18 cellular contexts compared by ENCODE assay signal in the genomic region with DNA sequence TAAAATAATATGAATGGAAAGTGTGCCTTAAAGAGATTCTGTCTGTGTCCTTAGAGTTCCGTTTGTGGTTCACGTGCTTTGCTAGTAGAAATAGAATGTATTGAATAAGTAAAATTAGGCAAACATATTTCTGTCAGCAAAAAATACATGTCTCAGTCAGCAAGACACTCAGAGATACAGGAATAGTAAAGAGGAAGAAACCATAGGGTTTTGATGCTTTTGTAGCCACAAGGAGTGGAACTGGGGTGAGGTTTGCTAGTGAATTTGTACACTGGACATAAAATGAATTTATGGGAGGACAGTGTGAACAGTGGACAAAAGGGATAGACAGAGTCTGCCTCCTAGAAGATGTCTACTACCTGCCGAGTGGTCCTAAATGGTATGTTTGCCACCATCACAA.
A peak's percentile ranks its signal among the peaks of the same experiment; 100 is the strongest.
DNase-seq lines count a peak whose midpoint lies in the region; ATAC-seq and TF ChIP-seq lines count a peak whose summit lies in the region.
"Had no signal": no experiment of that assay in that cellular context is flagged by ENCODE, and none has a peak within 500 bp of the region (broad histone marks: within the 10 kb centered on the region; RNA-seq: fewer than 3 reads in every experiment).

No MANE protein-coding gene starts in this region.

- peaks cover 15% of the 10 kb centered on the region for H3K36me3 Mint-ChIP-seq in dendritic cell treated with granulocyte-macrophage colony-stimulating factor and Interleukin-4, amounts not matched to agents 40 ng/mL and 50 ng/mL, for 4 days (ENCODE audit: low read depth)
- H3K36me3 Mint-ChIP-seq: CD8-positive, alpha-beta T cell had no signal

- no peak for DNase-seq in heart left ventricle
- no peak for DNase-seq in left ventricle myocardium inferior
- DNase-seq in left lung: no peak
- no peak for DNase-seq in sciatic nerve (ENCODE audit: low spot score)
- no peak for DNase-seq in UCSD-AML1 (lab: John Stamatoyannopoulos, UW; ENCODE audit: unreplicated experiment)
- no peak for DNase-seq in posterior cingulate gyrus
- DNase-seq: Calu3; CD8-positive, alpha-beta T cell; DMS 273 treated with DMSO at 0.1 percent for 48 hours; DMS53; DND-41; EL; H9 had no signal

- H3K9me3 ChIP-seq in heart left ventricle: peaks cover 0 to 3% (median 0%) of the 10 kb centered on the region in 12 donors
- peaks cover 2% of the 10 kb centered on the region for H3K9me3 ChIP-seq in left ventricle myocardium inferior (replicated peaks)
- H3K9me3 ChIP-seq in left lung: peaks cover 0 to 4% of the 10 kb centered on the region in 2 donors

- WGBS in heart left ventricle, 4 donors: 90 to 98% (median 91%) methylated on average over 3 of the region's 3 CpGs

- no peaks in the 10 kb centered on the region for H3K36me3 ChIP-seq in heart left ventricle
- no peaks in the 10 kb centered on the region for H3K36me3 ChIP-seq in left ventricle myocardium inferior
- no peaks in the 10 kb centered on the region for H3K36me3 ChIP-seq in left lung

- H3K27ac Mint-ChIP-seq in dendritic cell treated with granulocyte-macrophage colony-stimulating factor and Interleukin-4, amounts not matched to agents 40 ng/mL and 50 ng/mL, for 4 days: peak overlapping the region; percentile 93
- H3K27ac Mint-ChIP-seq: B cell; CD8-positive, alpha-beta T cell; H9 had no signal

- TF ChIP-seq POLR2A in heart left ventricle (IDR thresholded peaks at IDR 0.05): no peak

- H3K4me1 ChIP-seq in heart left ventricle: peaks cover 0 to 27% (median 0%) of the 10 kb centered on the region in 12 donors
- H3K4me1 ChIP-seq in left ventricle myocardium inferior: no peaks in the 10 kb centered on the region
- peaks cover 0 to 5% of the 10 kb centered on the region in 2 donors for H3K4me1 ChIP-seq in left lung

- H3K27me3 ChIP-seq in heart left ventricle (no peaks in the 10 kb centered on the region), left ventricle myocardium inferior (ENCODE audit: low read depth) (no peaks in the 10 kb centered on the region), left lung (no peaks in the 10 kb centered on the region)
- H3K27me3 ChIP-seq: BLaER1 treated with 17β-estradiol and CSF1 and Interleukin-3, amounts not matched to agents 10 nM and 100 nM had no signal

- H3K4me3 Mint-ChIP-seq in dendritic cell treated with granulocyte-macrophage colony-stimulating factor and Interleukin-4, amounts not matched to agents 40 ng/mL and 50 ng/mL, for 4 days: no peak overlapping the region
- H3K4me3 Mint-ChIP-seq: B cell; CD8-positive, alpha-beta T cell; H9 had no signal

- intact Hi-C loops in heart left ventricle (cut with DNase I) (no loop called here), left ventricle myocardium inferior (cut with micrococcal nuclease) (no loop called here), left lung (cut with DNase I) (no loop called here), sciatic nerve (cut with DNase I) (no loop called here), posterior cingulate gyrus (cut with DNase I) (no loop called here)
- intact Hi-C loops in dendritic cell treated with granulocyte-macrophage colony-stimulating factor and Interleukin-4, amounts not matched to agents 40 ng/mL and 50 ng/mL, for 4 days (cut with micrococcal nuclease): loop anchor here (1.0 to 5.0 kb wide), 4 partner anchors 44 to 289 kb away; partner anchors contain the start of gene NRP1

- TF ChIP-seq CTCF in heart left ventricle (IDR thresholded peaks at IDR 0.05) (no peak), left ventricle myocardium inferior (IDR thresholded peaks at IDR 0.05; ENCODE audit: borderline replicate concordance) (no peak), left lung (IDR thresholded peaks at IDR 0.05) (no peak)

- H3K4me3 ChIP-seq in heart left ventricle (no peak overlapping the region), left ventricle myocardium inferior (no peak overlapping the region), left lung (no peak overlapping the region)
- H3K4me3 ChIP-seq: BLaER1 treated with 17β-estradiol and CSF1 and Interleukin-3, amounts not matched to agents 10 nM and 100 nM; GM12878 had no signal

- peaks cover 3% of the 10 kb centered on the region for H3K27me3 Mint-ChIP-seq in dendritic cell treated with granulocyte-macrophage colony-stimulating factor and Interleukin-4, amounts not matched to agents 40 ng/mL and 50 ng/mL, for 4 days
- H3K27me3 Mint-ChIP-seq: B cell had no signal

- peaks cover 53% of the 10 kb centered on the region for H3K4me1 Mint-ChIP-seq in dendritic cell treated with granulocyte-macrophage colony-stimulating factor and Interleukin-4, amounts not matched to agents 40 ng/mL and 50 ng/mL, for 4 days (ENCODE audit: low read depth)
- H3K4me1 Mint-ChIP-seq: B cell, H9 had no signal

- H3K27ac ChIP-seq in heart left ventricle (peak overlapping the region in 1 of 12 donors; percentile 69), left ventricle myocardium inferior (replicated peaks) (no peak overlapping the region), left lung (peak overlapping the region in 1 of 2 donors; percentile 8)

- H3K9me3 Mint-ChIP-seq in dendritic cell treated with granulocyte-macrophage colony-stimulating factor and Interleukin-4, amounts not matched to agents 40 ng/mL and 50 ng/mL, for 4 days: peaks cover 7% of the 10 kb centered on the region
- H3K9me3 Mint-ChIP-seq: CD8-positive, alpha-beta T cell had no signal

- ATAC-seq in heart left ventricle (peak in 3 of 4 donors; percentile 31 to 65 (median 59)), left lung (peak; percentile 18), sciatic nerve (peak; percentile 47), GM21786 (IDR thresholded peaks at IDR 0.05; ENCODE audit: unreplicated experiment) (no peak)
- ATAC-seq: CD8-positive, alpha-beta T cell; GM12878 had no signal
